In the genomic region with DNA sequence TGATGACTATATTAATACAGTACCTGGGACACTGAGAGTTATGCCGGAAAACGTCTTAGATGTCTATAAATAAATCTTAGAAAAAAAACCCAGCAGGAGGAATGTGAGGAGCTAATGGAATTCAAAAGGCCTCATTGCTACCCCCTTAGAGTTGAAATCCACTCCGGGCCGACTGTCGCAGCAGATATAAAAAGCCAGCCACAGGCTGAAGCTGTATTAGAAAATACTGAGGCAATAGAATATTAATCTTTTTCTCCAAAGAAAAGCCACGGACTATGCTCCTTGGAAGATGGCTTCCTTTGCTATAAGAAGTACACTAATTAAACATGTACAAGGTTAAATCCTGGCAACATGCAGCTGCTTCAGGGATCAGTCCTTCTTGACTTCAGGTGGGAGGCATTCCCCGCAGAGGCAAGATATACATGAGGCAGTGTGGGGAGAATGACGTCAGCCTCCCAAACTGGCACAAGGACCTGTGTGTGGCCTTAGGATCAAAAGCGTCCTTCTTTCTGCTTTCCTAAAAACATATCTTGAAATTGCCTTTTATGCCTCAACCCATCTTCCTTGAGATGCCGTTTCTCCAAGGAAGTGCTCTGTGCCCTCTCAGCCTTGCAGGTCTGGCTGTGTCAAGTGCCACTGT, we compare ENCODE assay signal across 11 cellular contexts.
DNase-seq lines count a peak whose midpoint lies in the region; ATAC-seq and TF ChIP-seq lines count a peak whose summit lies in the region.
"Had no signal": no experiment of that assay in that cellular context is flagged by ENCODE, and none has a peak within 500 bp of the region (broad histone marks: within the 10 kb centered on the region; RNA-seq: fewer than 3 reads in every experiment).

No MANE protein-coding gene starts in this region.

- H3K79me2 ChIP-seq in parathyroid adenoma, result no peaks in the 10 kb centered on the region

- H3K4me1 ChIP-seq in parathyroid adenoma, result peaks cover 14% of the 10 kb centered on the region

- H2AFZ ChIP-seq in parathyroid adenoma, result no peak overlapping the region

- H3K27me3 ChIP-seq in parathyroid adenoma (ENCODE audit: control insufficient read depth, insufficient read depth, low read length), result no peaks in the 10 kb centered on the region

- H3K4me3 ChIP-seq in parathyroid adenoma (ENCODE audit: low read depth, low read length), result no peak overlapping the region

- no peak overlapping the region for H3K9ac ChIP-seq in parathyroid adenoma

- no peak for TF ChIP-seq CTCF in parathyroid adenoma (IDR thresholded peaks at IDR 0.05)

- peak overlapping the region; percentile 36 for H3K27ac ChIP-seq in parathyroid adenoma

- no peaks in the 10 kb centered on the region for H3K9me3 ChIP-seq in parathyroid adenoma (ENCODE audit: control insufficient read depth, low read length)

- no peak overlapping the region for H3K4me2 ChIP-seq in parathyroid adenoma (ENCODE audit: low read length)

- H3K4me1 Mint-ChIP-seq in stimulated activated effector memory CD8-positive, alpha-beta T cell treated with anti-CD3 and anti-CD28 coated beads, Interleukin-12 subunit alpha, Interleukin-12 subunit beta, amount 100 ng/mL, for 72 hours, result no peaks in the 10 kb centered on the region
- H3K4me1 Mint-ChIP-seq: T-cell had no signal

- no peak for DNase-seq in Right ventricle myocardium inferior (ENCODE audit: missing footprints)
- no peak for DNase-seq in cardiac septum (ENCODE audit: low spot score)
- DNase-seq in iris pigment epithelial cell (ENCODE audit: low read depth), result peak; percentile 49
- no peak for DNase-seq in globus pallidus (ENCODE audit: low spot score)
- no peak for DNase-seq in stimulated activated effector memory CD8-positive, alpha-beta T cell treated with anti-CD3 and anti-CD28 coated beads, Interleukin-12 subunit alpha, Interleukin-12 subunit beta, amount 100 ng/mL, for 72 hours (ENCODE audit: low spot score in 2 of 2)
- DNase-seq: COR-L47, NCI-H2171 treated with DMSO at 0.1 percent for 48 hours, T-cell had no signal

- H3K9me3 Mint-ChIP-seq in stimulated activated effector memory CD8-positive, alpha-beta T cell treated with anti-CD3 and anti-CD28 coated beads, Interleukin-12 subunit alpha, Interleukin-12 subunit beta, amount 100 ng/mL, for 72 hours, result no peaks in the 10 kb centered on the region
- H3K9me3 Mint-ChIP-seq: T-cell had no signal

- no peak overlapping the region for H3K4me3 Mint-ChIP-seq in stimulated activated effector memory CD8-positive, alpha-beta T cell treated with anti-CD3 and anti-CD28 coated beads, Interleukin-12 subunit alpha, Interleukin-12 subunit beta, amount 100 ng/mL, for 72 hours
- H3K4me3 Mint-ChIP-seq: T-cell had no signal

- H3K36me3 Mint-ChIP-seq in stimulated activated effector memory CD8-positive, alpha-beta T cell treated with anti-CD3 and anti-CD28 coated beads, Interleukin-12 subunit alpha, Interleukin-12 subunit beta, amount 100 ng/mL, for 72 hours, result no peaks in the 10 kb centered on the region
- H3K36me3 Mint-ChIP-seq: T-cell had no signal

- H3K36me3 ChIP-seq in parathyroid adenoma (ENCODE audit: control insufficient read depth, insufficient read depth, low read length), result no peaks in the 10 kb centered on the region

- ATAC-seq in Right ventricle myocardium inferior (peak; percentile 45), HG03439 (IDR thresholded peaks at IDR 0.05; ENCODE audit: unreplicated experiment) (no peak), GM21447 (IDR thresholded peaks at IDR 0.05; ENCODE audit: unreplicated experiment) (no peak)
- ATAC-seq in stimulated activated effector memory CD8-positive, alpha-beta T cell treated with anti-CD3 and anti-CD28 coated beads, Interleukin-12 subunit alpha, Interleukin-12 subunit beta, amount 100 ng/mL, for 72 hours, result no peak
- ATAC-seq: T-cell had no signal

- H3K27ac Mint-ChIP-seq in stimulated activated effector memory CD8-positive, alpha-beta T cell treated with anti-CD3 and anti-CD28 coated beads, Interleukin-12 subunit alpha, Interleukin-12 subunit beta, amount 100 ng/mL, for 72 hours, result no peak overlapping the region
- H3K27ac Mint-ChIP-seq: T-cell had no signal

- intact Hi-C loops in Right ventricle myocardium inferior (cut with DNase I) (no loop called here), cardiac septum (cut with DNase I) (no loop called here)
